In genomic region chr12:124720687-124721500, GRCh38 we compare ENCODE assay signal across 8 cellular contexts.
A peak's percentile ranks its signal among the peaks of the same experiment; 100 is the strongest.
DNase-seq lines count a peak whose midpoint lies in the region; ATAC-seq and TF ChIP-seq lines count a peak whose summit lies in the region.

No MANE protein-coding gene starts in this region.

- H3K4me3 ChIP-seq in BE2C (ENCODE audit: low read depth, low read length) (peak overlapping the region; percentile 2; the same call in 1 of the 2 replicates), upper lobe of right lung (no peak overlapping the region)

- H3K36me3 ChIP-seq in BE2C (no peaks in the 10 kb centered on the region), upper lobe of right lung (no peaks in the 10 kb centered on the region)

- ATAC-seq in upper lobe of right lung (peak; percentile 1), HG02571 (IDR thresholded peaks at IDR 0.05; ENCODE audit: unreplicated experiment) (no peak)

- DNase-seq in BE2C, result peak; percentile 91
- peak; percentile 91 for DNase-seq in NCI-H1417 treated with DMSO at 0.1 percent for 48 hours (lab: John Stamatoyannopoulos, UW)
- DNase-seq in amniotic epithelial cell (ENCODE audit: low read depth), result peak; percentile 87
- no peak for DNase-seq in upper lobe of right lung
- no peak for DNase-seq in stimulated activated CD4-positive, alpha-beta T cell treated with anti-CD3 and anti-CD28 coated beads, Interleukin-4, amount 100 ng/mL, for 1 hour
- no peak for DNase-seq in activated T-cell treated with anti-CD3 and anti-CD28 coated beads, Interleukin-2, amount 50 U/mL, for 1 hour

- intact Hi-C loops in upper lobe of right lung (cut with DNase I), result no loop called here

- H3K9me3 ChIP-seq in BE2C (no peaks in the 10 kb centered on the region; the same call in 1 of the 2 replicates), upper lobe of right lung (no peaks in the 10 kb centered on the region)

- H3K4me1 ChIP-seq in BE2C (peaks cover 17% of the 10 kb centered on the region), upper lobe of right lung (peaks cover 22% of the 10 kb centered on the region)

- 0 out of 2 replicates have a peak, but pooled peaks have one; percentile 7 for TF ChIP-seq CTCF in BE2C (IDR thresholded peaks at IDR 0.05; ENCODE audit: low read depth, low read length)
- TF ChIP-seq CTCF in upper lobe of right lung (IDR thresholded peaks at IDR 0.05), result no peak

- H3K27me3 ChIP-seq in BE2C, result no peaks in the 10 kb centered on the region
- no peaks in the 10 kb centered on the region for H3K27me3 ChIP-seq in layer of hippocampus (ENCODE audit: control insufficient read depth, insufficient read depth, low read length)
- no peaks in the 10 kb centered on the region for H3K27me3 ChIP-seq in upper lobe of right lung

- H3K27ac ChIP-seq in layer of hippocampus (ENCODE audit: low read depth, low read length), result peak overlapping the region; percentile 4
- no peak overlapping the region for H3K27ac ChIP-seq in upper lobe of right lung

Comparison
In these comparisons a context has a peak if more than half of its experiments do, and no peak if none do; other contexts are left out.
1. DNase-seq: peak in BE2C (single experiment), NCI-H1417 treated with DMSO at 0.1 percent for 48 hours (single experiment) and amniotic epithelial cell (single experiment); none in upper lobe of right lung (single experiment), stimulated activated CD4-positive, alpha-beta T cell treated with anti-CD3 and anti-CD28 coated beads, Interleukin-4, amount 100 ng/mL, for 1 hour (single experiment) and activated T-cell treated with anti-CD3 and anti-CD28 coated beads, Interleukin-2, amount 50 U/mL, for 1 hour (single experiment).